16 cellular contexts compared by ENCODE assay signal in genomic region chr7:119783799-119784198, GRCh38.
DNase-seq lines count a peak whose midpoint lies in the region; ATAC-seq, FAIRE-seq and TF ChIP-seq lines count a peak whose summit lies in the region.
"Had no signal": no experiment of that assay in that cellular context is flagged by ENCODE, and none has a peak within 500 bp of the region (broad histone marks: within the 10 kb centered on the region; RNA-seq: fewer than 3 reads in every experiment).

No MANE protein-coding gene starts in this region.

- H3K27me3 ChIP-seq in heart left ventricle (no peaks in the 10 kb centered on the region), right atrium auricular region (no peaks in the 10 kb centered on the region), upper lobe of right lung (no peaks in the 10 kb centered on the region)

- no peak for TF ChIP-seq POLR2A in heart left ventricle (IDR thresholded peaks at IDR 0.05)
- no peak for TF ChIP-seq POLR2A in GM12891 (IDR thresholded peaks at IDR 0.05; ENCODE audit: low read depth, low read length)

- H3K27ac ChIP-seq in heart left ventricle (no peak overlapping the region), right atrium auricular region (no peak overlapping the region), upper lobe of right lung (no peak overlapping the region)

- no peak for TF ChIP-seq CTCF in heart left ventricle (IDR thresholded peaks at IDR 0.05)
- TF ChIP-seq CTCF in right atrium auricular region (IDR thresholded peaks at IDR 0.05): no peak
- no peak for TF ChIP-seq CTCF in fibroblast of villous mesenchyme (IDR thresholded peaks at IDR 0.05; ENCODE audit: insufficient read depth, low read depth, low read length)
- no peak for TF ChIP-seq CTCF in upper lobe of right lung (IDR thresholded peaks at IDR 0.05)

- no peaks in the 10 kb centered on the region for H3K4me1 ChIP-seq in heart left ventricle
- no peaks in the 10 kb centered on the region for H3K4me1 ChIP-seq in right atrium auricular region
- H3K4me1 ChIP-seq in upper lobe of right lung: no peaks in the 10 kb centered on the region

- intact Hi-C loops in heart left ventricle (cut with DNase I) (no loop called here), upper lobe of right lung (cut with DNase I) (no loop called here)

- H3K9me3 ChIP-seq in heart left ventricle (no peaks in the 10 kb centered on the region), right atrium auricular region (no peaks in the 10 kb centered on the region), upper lobe of right lung (no peaks in the 10 kb centered on the region)

- WGBS in heart left ventricle, 4 donors: 6 to 12% (median 10%) methylated on average over 1 of the region's 1 CpG

- DNase-seq in heart left ventricle (peak in 3 of 5 donors; percentile 30 to 39 (median 31)), right atrium auricular region (ENCODE audit: low spot score) (no peak), SK-MEL-5 (ENCODE audit: low read depth, low spot score) (peak; percentile 14), fibroblast of villous mesenchyme (ENCODE audit: low read depth) (peak; percentile 13), upper lobe of right lung (no peak), HTR-8/SVneo (ENCODE audit: insufficient read length, low spot score) (no peak), NCI-H2171 (lab: John Stamatoyannopoulos, UW) (no peak), GM12891 (ENCODE audit: insufficient read length, low spot score) (no peak)
- DNase-seq: activated CD4-positive, CD25-positive, alpha-beta regulatory T cell treated with anti-CD3 and anti-CD28 coated beads, Interleukin-2, amount 50 U/mL, for 72 hours; cerebellar nuclear complex; EL; left colon; NCI-H774; small intestine had no signal

- ATAC-seq in heart left ventricle: peak in 1 of 4 donors; percentile 48
- ATAC-seq in upper lobe of right lung: no peak
- ATAC-seq: activated T-helper 17 cell treated with anti-CD3 and anti-CD28 coated beads, Interleukin-2, amount 50 U/mL, for 72 hours; left colon had no signal

- no peak for FAIRE-seq in HTR-8/SVneo (lab: Jason Lieb, UNC)
- FAIRE-seq in GM12891 (lab: Jason Lieb, UNC): no peak
- FAIRE-seq: GM18507, small intestine had no signal

- in situ Hi-C loops in SK-MEL-5 (cut with HindIII; ENCODE audit: low pct_unique_long_range_greater_than_20kb, low sequenced_read_pairs): no loop called here

- H3K4me3 ChIP-seq in heart left ventricle: no peak overlapping the region
- no peak overlapping the region for H3K4me3 ChIP-seq in right atrium auricular region
- H3K4me3 ChIP-seq in fibroblast of villous mesenchyme (ENCODE audit: low read depth, low read length): no peak overlapping the region
- H3K4me3 ChIP-seq in upper lobe of right lung: no peak overlapping the region

- no peaks in the 10 kb centered on the region for H3K36me3 ChIP-seq in heart left ventricle
- H3K36me3 ChIP-seq in right atrium auricular region: no peaks in the 10 kb centered on the region
- no peaks in the 10 kb centered on the region for H3K36me3 ChIP-seq in upper lobe of right lung

TF ChIP-seq in GM12891, 5 proteins besides CTCF, POLR2A, EP300 and RAD21:
- TF ChIP-seq POLR2AphosphoS5 (IDR thresholded peaks at IDR 0.05; ENCODE audit: low read depth, low read length): no peak
- TF ChIP-seq SPI1 (IDR thresholded peaks at IDR 0.05; ENCODE audit: low read depth, low read length): no peak
- no peak for TF ChIP-seq PAX5 (IDR thresholded peaks at IDR 0.05; ENCODE audit: insufficient read depth, low read length, severe bottlenecking)
- no peak for TF ChIP-seq POU2F2 (IDR thresholded peaks at IDR 0.05; ENCODE audit: low read depth, low read length)
- no peak for TF ChIP-seq TAF1 (IDR thresholded peaks at IDR 0.05; ENCODE audit: low read depth, low read length)

Comparison
In these comparisons a context has a peak if more than half of its experiments do, and no peak if none do; other contexts are left out.
1. DNase-seq: peak in heart left ventricle (3 of 5), SK-MEL-5 (single experiment) and fibroblast of villous mesenchyme (single experiment); none in right atrium auricular region (single experiment), upper lobe of right lung (single experiment), HTR-8/SVneo (single experiment), NCI-H2171 (single experiment) and GM12891 (single experiment).